8 cellular contexts compared by ENCODE assay signal in the genomic region with DNA sequence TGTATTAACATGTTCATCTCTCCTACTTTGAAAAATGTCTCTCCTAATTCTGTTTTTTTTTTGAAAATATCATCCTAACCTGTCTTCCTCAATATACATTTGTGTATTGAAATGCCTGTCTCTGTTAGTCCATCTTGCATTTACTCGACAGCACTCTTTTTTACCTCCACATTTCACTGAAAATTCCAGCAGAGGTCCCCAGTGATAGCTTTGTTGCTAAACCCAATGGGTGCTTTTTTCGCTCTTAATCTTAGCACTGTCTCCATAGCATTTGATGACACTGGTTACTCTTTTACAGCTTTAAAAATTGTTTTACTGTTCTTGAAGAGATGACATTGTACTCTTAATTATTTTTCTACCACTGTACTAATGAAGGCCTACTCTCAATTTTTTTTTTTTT. TPM values are rescaled to one million over a fixed set of nuclear protein-coding genes. Genes with fewer than 3 reads are reported as not detected.
DNase-seq lines count a peak whose midpoint lies in the region; ATAC-seq and TF ChIP-seq lines count a peak whose summit lies in the region.

No MANE protein-coding gene starts in this region.

- H3K9ac ChIP-seq in PC-3 (ENCODE audit: low read length) = no peak overlapping the region

- H3K9me3 Mint-ChIP-seq in activated CD8-positive, alpha-beta T cell treated with anti-CD3 and anti-CD28 coated beads for 36 hours = no peaks in the 10 kb centered on the region
- H3K9me3 Mint-ChIP-seq in activated CD8-positive, alpha-beta T cell treated with anti-CD3 and anti-CD28 coated beads, Interleukin-2, amount 10 ng/mL, durations not matched to agents 7 days and 5 days (ENCODE audit: insufficient read depth) = no peaks in the 10 kb centered on the region
- H3K9me3 Mint-ChIP-seq in type B pancreatic cell = no peaks in the 10 kb centered on the region

- peaks cover 18% of the 10 kb centered on the region for H3K4me1 Mint-ChIP-seq in activated CD8-positive, alpha-beta T cell treated with anti-CD3 and anti-CD28 coated beads for 36 hours (ENCODE audit: low read depth)
- H3K4me1 Mint-ChIP-seq in activated CD8-positive, alpha-beta T cell treated with anti-CD3 and anti-CD28 coated beads, Interleukin-2, amount 10 ng/mL, durations not matched to agents 7 days and 5 days (ENCODE audit: low read depth) = peaks cover 8% of the 10 kb centered on the region
- H3K4me1 Mint-ChIP-seq in type B pancreatic cell (ENCODE audit: unreplicated experiment) = peaks cover 13% of the 10 kb centered on the region

- H3K27me3 Mint-ChIP-seq in activated CD8-positive, alpha-beta T cell treated with anti-CD3 and anti-CD28 coated beads for 36 hours = no peaks in the 10 kb centered on the region
- H3K27me3 Mint-ChIP-seq in activated CD8-positive, alpha-beta T cell treated with anti-CD3 and anti-CD28 coated beads, Interleukin-2, amount 10 ng/mL, durations not matched to agents 7 days and 5 days (ENCODE audit: low read depth) = no peaks in the 10 kb centered on the region
- H3K27me3 Mint-ChIP-seq in type B pancreatic cell = no peaks in the 10 kb centered on the region

- H3K27me3 ChIP-seq in PC-3 (ENCODE audit: low read length) = no peaks in the 10 kb centered on the region

- no peak overlapping the region for H2AFZ ChIP-seq in PC-3 (ENCODE audit: low read length)

- H3K9me3 ChIP-seq in PC-3 (ENCODE audit: low read length) = no peaks in the 10 kb centered on the region

- H3F3A ChIP-seq in PC-3 (ENCODE audit: low read length, unreplicated experiment) = no peaks in the 10 kb centered on the region

- no peaks in the 10 kb centered on the region for H3K36me3 Mint-ChIP-seq in activated CD8-positive, alpha-beta T cell treated with anti-CD3 and anti-CD28 coated beads for 36 hours (ENCODE audit: low read depth)
- H3K36me3 Mint-ChIP-seq in activated CD8-positive, alpha-beta T cell treated with anti-CD3 and anti-CD28 coated beads, Interleukin-2, amount 10 ng/mL, durations not matched to agents 7 days and 5 days (ENCODE audit: low read depth) = no peaks in the 10 kb centered on the region
- H3K36me3 Mint-ChIP-seq in type B pancreatic cell = peaks cover 8% of the 10 kb centered on the region

- H3K9me2 ChIP-seq in PC-3 (replicated peaks; ENCODE audit: low read length) = no peaks in the 10 kb centered on the region

- ATAC-seq in activated CD8-positive, alpha-beta T cell treated with anti-CD3 and anti-CD28 coated beads for 36 hours = no peak
- no peak for ATAC-seq in activated CD8-positive, alpha-beta T cell treated with anti-CD3 and anti-CD28 coated beads, Interleukin-2, amount 10 ng/mL, durations not matched to agents 7 days and 5 days
- no peak for ATAC-seq in PC-3
- ATAC-seq in HG03039 (IDR thresholded peaks at IDR 0.05; ENCODE audit: unreplicated experiment) = no peak
- no peak for ATAC-seq in GM18517 (IDR thresholded peaks at IDR 0.05; ENCODE audit: unreplicated experiment)

- CTCF ChIA-PET in activated CD8-positive, alpha-beta T cell treated with anti-CD3 and anti-CD28 coated beads for 36 hours (lab: Charles Lee) = interaction anchor here (1.2 to 2.0 kb wide), 5 partner anchors 10 to 331 kb away, joined by 4 to 6 read pairs (median 4); no protein-coding TSS in a partner anchor
- CTCF ChIA-PET in activated CD8-positive, alpha-beta T cell treated with anti-CD3 and anti-CD28 coated beads, Interleukin-2, amount 10 ng/mL, durations not matched to agents 7 days and 5 days (lab: Charles Lee) = interaction anchor here (0.6 to 2.1 kb wide), 4 partner anchors 112 to 183 kb away, joined by 3 to 9 read pairs (median 5); no protein-coding TSS in a partner anchor
- CTCF ChIA-PET in PC-3 (lab: Charles Lee) = interaction anchor here (0.7 kb wide), 1 partner anchor 139 kb away, joined by 3 read pairs; no protein-coding TSS in a partner anchor

- no peak overlapping the region for H3K4me3 Mint-ChIP-seq in activated CD8-positive, alpha-beta T cell treated with anti-CD3 and anti-CD28 coated beads for 36 hours
- H3K4me3 Mint-ChIP-seq in activated CD8-positive, alpha-beta T cell treated with anti-CD3 and anti-CD28 coated beads, Interleukin-2, amount 10 ng/mL, durations not matched to agents 7 days and 5 days = no peak overlapping the region
- H3K4me3 Mint-ChIP-seq in type B pancreatic cell = no peak overlapping the region

- DNase-seq in activated CD8-positive, alpha-beta T cell treated with anti-CD3 and anti-CD28 coated beads for 36 hours = no peak
- no peak for DNase-seq in activated CD8-positive, alpha-beta T cell treated with anti-CD3 and anti-CD28 coated beads, Interleukin-2, amount 10 ng/mL, durations not matched to agents 7 days and 5 days
- DNase-seq in PC-3 (peak; percentile 59), foreskin fibroblast (peak; percentile 29 to 72), type B pancreatic cell (ENCODE audit: extremely low spot score, unreplicated experiment) (no peak), NCI-H1048 (lab: John Stamatoyannopoulos, UW) (no peak)

- peaks cover 31% of the 10 kb centered on the region for H3K4me1 ChIP-seq in PC-3 (ENCODE audit: insufficient read depth, low read length)

- H3K27ac Mint-ChIP-seq in activated CD8-positive, alpha-beta T cell treated with anti-CD3 and anti-CD28 coated beads for 36 hours = no peak overlapping the region
- H3K27ac Mint-ChIP-seq in activated CD8-positive, alpha-beta T cell treated with anti-CD3 and anti-CD28 coated beads, Interleukin-2, amount 10 ng/mL, durations not matched to agents 7 days and 5 days = no peak overlapping the region
- H3K27ac Mint-ChIP-seq in type B pancreatic cell = no peak overlapping the region

- POLR2A ChIA-PET in activated CD8-positive, alpha-beta T cell treated with anti-CD3 and anti-CD28 coated beads for 36 hours (lab: Charles Lee) = interaction anchor here (0.7 kb wide), 1 partner anchor 141 kb away, joined by 3 read pairs; no protein-coding TSS in a partner anchor
- POLR2A ChIA-PET in activated CD8-positive, alpha-beta T cell treated with anti-CD3 and anti-CD28 coated beads, Interleukin-2, amount 10 ng/mL, durations not matched to agents 7 days and 5 days (lab: Charles Lee) = interaction anchor here (0.6 to 0.7 kb wide), 2 partner anchors 373 to 391 kb away, joined by 3 to 5 read pairs; no protein-coding TSS in a partner anchor
- POLR2A ChIA-PET in PC-3 (lab: Charles Lee; ENCODE audit: unreplicated experiment) = no interaction called here

- H3K36me3 ChIP-seq in PC-3 (ENCODE audit: low read depth, low read length) = no peaks in the 10 kb centered on the region

- H3K27ac ChIP-seq in PC-3 (ENCODE audit: low read length) = no peak overlapping the region

- BruUV-seq in PC-3 (replicated peaks; lab: Mats Ljungman, UMichigan) = no TSS peak

- peaks cover 88% of the 10 kb centered on the region for H3K79me2 ChIP-seq in PC-3 (ENCODE audit: low read length)

- TF ChIP-seq CTCF in activated CD8-positive, alpha-beta T cell treated with anti-CD3 and anti-CD28 coated beads for 36 hours (IDR thresholded peaks at IDR 0.05) = peak; percentile 33
- TF ChIP-seq CTCF in PC-3 (conservative IDR thresholded peaks at IDR 0.05; ENCODE audit: low read depth, low read length) = peak; percentile 65
- TF ChIP-seq CTCF in foreskin fibroblast (IDR thresholded peaks at IDR 0.05; ENCODE audit: low read depth, low read length) = peak; percentile 58
- TF ChIP-seq CTCF in type B pancreatic cell (conservative IDR thresholded peaks at IDR 0.05) = peak; percentile 59

- no peaks in the 10 kb centered on the region for H4K20me1 ChIP-seq in PC-3 (ENCODE audit: low read length)

- intact Hi-C loops in activated CD8-positive, alpha-beta T cell treated with anti-CD3 and anti-CD28 coated beads for 36 hours (cut with micrococcal nuclease) = no loop called here
- intact Hi-C loops in PC-3 (cut with micrococcal nuclease) = loop anchor here (2.0 to 5.0 kb wide), 2 partner anchors 65 to 141 kb away; no protein-coding TSS in a partner anchor

- no peak overlapping the region for H3K4me2 ChIP-seq in PC-3 (ENCODE audit: low read length)

- H3K4me3 ChIP-seq in PC-3 (ENCODE audit: low read length) (no peak overlapping the region), foreskin fibroblast (ENCODE audit: low read depth in 1 of 2, low read length in 2 of 2) (no peak overlapping the region)

RNA-seq across cellular contexts. Expression of a gene that starts 10.8 kb away (rescaled TPM):
- total RNA-seq in activated CD8-positive, alpha-beta T cell treated with anti-CD3 and anti-CD28 coated beads for 36 hours = 10 to 100 TPM; 51.1 to 56.1 TPM
- 10 to 100 TPM; 43.3 to 45.8 TPM for total RNA-seq in activated CD8-positive, alpha-beta T cell treated with anti-CD3 and anti-CD28 coated beads, Interleukin-2, amount 10 ng/mL, durations not matched to agents 7 days and 5 days
- total RNA-seq in PC-3 (2014; rRNA removed) = 40.5 and 74.7 TPM in 2 replicates
- 84.9 and 88.3 TPM in 2 replicates for total RNA-seq in type B pancreatic cell (ENCODE audit: low replicate concordance)

Comparison
In these comparisons a context has a peak if more than half of its experiments do, and no peak if none do; other contexts are left out.
1. DNase-seq: peak in PC-3 (single experiment) and foreskin fibroblast (2 of 2); none in activated CD8-positive, alpha-beta T cell treated with anti-CD3 and anti-CD28 coated beads for 36 hours (single experiment), activated CD8-positive, alpha-beta T cell treated with anti-CD3 and anti-CD28 coated beads, Interleukin-2, amount 10 ng/mL, durations not matched to agents 7 days and 5 days (single experiment), type B pancreatic cell (single experiment) and NCI-H1048 (single experiment).
2. Peak in every context shown above with its lines, with median percentiles within 50 percentile points of each other: CTCF ChIP-seq.